ENCODE assay signal across 9 cellular contexts in genomic region chr14:22977684-22978486, GRCh38. TPM values are rescaled to one million over a fixed set of nuclear protein-coding genes. Genes with fewer than 3 reads are reported as not detected.
DNase-seq lines count a peak whose midpoint lies in the region; ATAC-seq and TF ChIP-seq lines count a peak whose summit lies in the region.
"Had no signal": no experiment of that assay in that cellular context is flagged by ENCODE, and none has a peak within 500 bp of the region (broad histone marks: within the 10 kb centered on the region; RNA-seq: fewer than 3 reads in every experiment).

No MANE protein-coding gene starts in this region.

- H3K4me1 ChIP-seq in H9 (ENCODE audit: insufficient read depth, low read length), result peaks cover 20% of the 10 kb centered on the region
- peaks cover 44% of the 10 kb centered on the region for H3K4me1 ChIP-seq in smooth muscle cell (ENCODE audit: low read depth)

- H4K91ac ChIP-seq in H9 (ENCODE audit: insufficient read length, low read depth, low read length), result peak overlapping the region; percentile 56

- 0 out of 2 replicates have a peak, but pooled peaks cover 2% of the 10 kb centered on the region for H3K79me2 ChIP-seq in H9 (ENCODE audit: insufficient read depth, low read length)
- peaks cover 24% of the 10 kb centered on the region for H3K79me2 ChIP-seq in smooth muscle cell (ENCODE audit: low read depth)

- H3K23ac ChIP-seq in H9 (ENCODE audit: insufficient read length, low read depth, low read length), result no peak overlapping the region

- H4K20me1 ChIP-seq in H9 (ENCODE audit: control insufficient read depth, insufficient read depth, insufficient read length) (peaks cover 3% of the 10 kb centered on the region), smooth muscle cell (ENCODE audit: low read depth) (peaks cover 20% of the 10 kb centered on the region)

- H3K27ac Mint-ChIP-seq in H9, result peak overlapping the region; percentile 96 to 100 (median 98)
- H3K27ac Mint-ChIP-seq in WTC11, result peak overlapping the region; percentile 99
- H3K27ac Mint-ChIP-seq in activated naive CD8-positive, alpha-beta T cell treated with anti-CD3 and anti-CD28 coated beads, Interleukin-2, amount 50 U/mL, for 24 hours, result no peak overlapping the region

- H3K4me2 ChIP-seq in H9 (ENCODE audit: insufficient read depth, insufficient read length, low read length) (peak overlapping the region; percentile 28), smooth muscle cell (peak overlapping the region; percentile 89)

- H3F3A ChIP-seq in smooth muscle cell (ENCODE audit: low read depth), result peaks cover 37% of the 10 kb centered on the region

- H3K4me1 Mint-ChIP-seq in H9 (peaks cover 45 to 55% of the 10 kb centered on the region in 2 experiments), WTC11 (peaks cover 46% of the 10 kb centered on the region)
- peaks cover 6% of the 10 kb centered on the region for H3K4me1 Mint-ChIP-seq in activated naive CD8-positive, alpha-beta T cell treated with anti-CD3 and anti-CD28 coated beads, Interleukin-2, amount 50 U/mL, for 24 hours

- no peaks in the 10 kb centered on the region for H3K9me3 Mint-ChIP-seq in H9
- no peaks in the 10 kb centered on the region for H3K9me3 Mint-ChIP-seq in WTC11
- no peaks in the 10 kb centered on the region for H3K9me3 Mint-ChIP-seq in activated naive CD8-positive, alpha-beta T cell treated with anti-CD3 and anti-CD28 coated beads, Interleukin-2, amount 50 U/mL, for 24 hours

- H2BK20ac ChIP-seq in H9 (ENCODE audit: low read depth, low read length, poor library complexity, severe bottlenecking), result no peak overlapping the region

- H2BK12ac ChIP-seq in H9 (ENCODE audit: insufficient read length, low read depth, low read length), result peak overlapping the region; percentile 12

- peak overlapping the region; percentile 10 for H3K4ac ChIP-seq in H9 (ENCODE audit: low read depth, low read length)

- peak overlapping the region; percentile 7 for H3K4me3 ChIP-seq in smooth muscle cell

- H3T11ph ChIP-seq in H9 (ENCODE audit: low read length), result peak overlapping the region; percentile 13

- H3K4me3 Mint-ChIP-seq in H9 (peak overlapping the region; percentile 51 to 70), WTC11 (peak overlapping the region; percentile 59)
- H3K4me3 Mint-ChIP-seq in activated naive CD8-positive, alpha-beta T cell treated with anti-CD3 and anti-CD28 coated beads, Interleukin-2, amount 50 U/mL, for 24 hours, result no peak overlapping the region

- H3K27me3 Mint-ChIP-seq in H9 (ENCODE audit: low read depth) (no peaks in the 10 kb centered on the region; the same call in none of the 2 replicates), WTC11 (ENCODE audit: low read depth) (no peaks in the 10 kb centered on the region; the same call in none of the 2 replicates)
- peaks cover 9% of the 10 kb centered on the region for H3K27me3 Mint-ChIP-seq in activated naive CD8-positive, alpha-beta T cell treated with anti-CD3 and anti-CD28 coated beads, Interleukin-2, amount 50 U/mL, for 24 hours

- H3K36me3 Mint-ChIP-seq in H9 (ENCODE audit: insufficient read depth in 1 of 3, low read depth in 3 of 3) (peaks cover 23 to 67% (median 65%) of the 10 kb centered on the region in 3 experiments; a peak in 6 of 7 replicates), WTC11 (peaks cover 44% of the 10 kb centered on the region)
- no peaks in the 10 kb centered on the region for H3K36me3 Mint-ChIP-seq in activated naive CD8-positive, alpha-beta T cell treated with anti-CD3 and anti-CD28 coated beads, Interleukin-2, amount 50 U/mL, for 24 hours (ENCODE audit: low read depth)

- no peak overlapping the region for H4K5ac ChIP-seq in H9 (ENCODE audit: insufficient read length, low read depth, low read length)

- H2AFZ ChIP-seq in H9 (ENCODE audit: low read length) (no peak overlapping the region), smooth muscle cell (ENCODE audit: low read depth) (no peak overlapping the region)

- H3K14ac ChIP-seq in H9 (ENCODE audit: insufficient read depth, low read length), result peak overlapping the region; percentile 76

- H3K9ac ChIP-seq in H9 (ENCODE audit: extremely low read depth, insufficient read length, low read length) (peak overlapping the region; percentile 21), smooth muscle cell (ENCODE audit: low read depth) (peak overlapping the region; percentile 58)

- ATAC-seq in WTC11, result peak; percentile 72
- no peak for ATAC-seq in GM21447 (IDR thresholded peaks at IDR 0.05; ENCODE audit: unreplicated experiment)
- no peak for ATAC-seq in HG03520 (IDR thresholded peaks at IDR 0.05; ENCODE audit: unreplicated experiment)
- no peak for ATAC-seq in activated naive CD8-positive, alpha-beta T cell treated with anti-CD3 and anti-CD28 coated beads, Interleukin-2, amount 50 U/mL, for 24 hours

- H2AK5ac ChIP-seq in H9 (ENCODE audit: insufficient read length, low read length), result no peak overlapping the region

- H2BK120ac ChIP-seq in H9 (ENCODE audit: low read depth, low read length, poor library complexity, severe bottlenecking), result no peak overlapping the region

- H3K79me1 ChIP-seq in H9 (ENCODE audit: insufficient read depth, low read depth, low read length, poor library complexity, severe bottlenecking), result no peaks in the 10 kb centered on the region

- no peak overlapping the region for H3K56ac ChIP-seq in H9 (ENCODE audit: insufficient read length, low read depth, low read length)

- H2BK5ac ChIP-seq in H9 (ENCODE audit: insufficient read length, low read length), result peak overlapping the region; percentile 60

- H3K27me3 ChIP-seq in H9 (ENCODE audit: insufficient read depth, low read length) (no peaks in the 10 kb centered on the region), smooth muscle cell (ENCODE audit: low read depth) (no peaks in the 10 kb centered on the region)

- DNase-seq in H9 (peak; percentile 92), WTC11 (ENCODE audit: low spot score) (peak; percentile 87), iPS DF 19.7 (ENCODE audit: low read depth, low spot score) (peak; percentile 85), smooth muscle cell (lab: John Stamatoyannopoulos, UW; ENCODE audit: unreplicated experiment) (peak; percentile 31), T-helper 2 cell (no peak)
- DNase-seq in activated naive CD8-positive, alpha-beta T cell treated with anti-CD3 and anti-CD28 coated beads, Interleukin-2, amount 50 U/mL, for 24 hours, result no peak
- DNase-seq: effector CD8-positive, alpha-beta T cell had no signal

- no peak overlapping the region for H2BK15ac ChIP-seq in H9 (ENCODE audit: low read depth, low read length)

- H3K23me2 ChIP-seq in H9 (ENCODE audit: insufficient read length, low read depth, low read length, poor library complexity, severe bottlenecking), result peaks cover 15% of the 10 kb centered on the region

- TF ChIP-seq CTCF in H9 (conservative IDR thresholded peaks at IDR 0.05), result no peak
- no peak for TF ChIP-seq CTCF in WTC11 (IDR thresholded peaks at IDR 0.05)
- TF ChIP-seq CTCF in smooth muscle cell (IDR thresholded peaks at IDR 0.05; ENCODE audit: borderline replicate concordance, insufficient read depth, poor library complexity, severe bottlenecking), result no peak

- H3K18ac ChIP-seq in H9 (ENCODE audit: insufficient read length, low read depth, low read length), result peak overlapping the region; percentile 45

- no peaks in the 10 kb centered on the region for H3K9me3 ChIP-seq in H9 (ENCODE audit: control insufficient read depth, low read depth, low read length)
- no peaks in the 10 kb centered on the region for H3K9me3 ChIP-seq in smooth muscle cell (replicated peaks; ENCODE audit: low read depth)

- H3K27ac ChIP-seq in H9 (ENCODE audit: insufficient read length, low read depth, low read length) (peak overlapping the region; percentile 77), smooth muscle cell (ENCODE audit: low read depth) (peak overlapping the region; percentile 92)

- no peak overlapping the region for H4K8ac ChIP-seq in H9 (replicated peaks; ENCODE audit: insufficient read length, low read depth, low read length)

- POLR2A ChIA-PET in WTC11 (lab: Charles Lee), result interaction anchor here (0.6 to 3.3 kb wide), 13 partner anchors 8 to 329 kb away, joined by 3 to 19 read pairs (median 4); partner anchors contain the start of genes ACIN1, BCL2L2, C14orf119 and HAUS4

- no CpG with 5 or more reads among the region's 8 CpGs for WGBS in H9 (ENCODE audit: extremely low coverage, insufficient read length, low lambda C conversion rate)
- 6% methylated on average over 8 of the region's 8 CpGs for WGBS in smooth muscle cell (ENCODE audit: low lambda C conversion rate)

- no peaks in the 10 kb centered on the region for H3K36me3 ChIP-seq in smooth muscle cell (ENCODE audit: low read depth)

- CTCF ChIA-PET in WTC11 (lab: Charles Lee), result interaction anchor here (0.5 to 4.1 kb wide), 20 partner anchors 8 to 1131 kb away, joined by 3 to 78 read pairs (median 5); partner anchors contain the start of genes HAUS4 and PRMT5

TF ChIP-seq in WTC11, 78 proteins besides CTCF, POLR2A, EP300 and RAD21 (continues in another document):
- TF ChIP-seq TEAD4 (CRISPR knock-in tag; IDR thresholded peaks at IDR 0.05), result 0 out of 2 replicates have a peak, but pooled peaks have one; percentile 63
- TF ChIP-seq ATF3 (CRISPR knock-in tag; conservative IDR thresholded peaks at IDR 0.05), result 0 out of 2 replicates have a peak, but pooled peaks have one; percentile 25
- no peak for TF ChIP-seq NR1H2 (CRISPR knock-in tag; IDR thresholded peaks at IDR 0.05)
- no peak for TF ChIP-seq ZNF138 (CRISPR knock-in tag; conservative IDR thresholded peaks at IDR 0.05)
- peak; percentile 97 for TF ChIP-seq GABPB1 (CRISPR knock-in tag; IDR thresholded peaks at IDR 0.05)

RNA-seq across cellular contexts. Expression of gene AJUBA, which starts 4.5 kb away (rescaled TPM):
- total RNA-seq in H9 (2021), result 44.3 and 44.9 TPM in 2 replicates
- 28.8 to 35.8 TPM (median 33.8 TPM) in 3 replicates for total RNA-seq in WTC11 (2021)
- 20.7 and 21.2 TPM in 2 replicates for total RNA-seq in smooth muscle cell
- polyA plus RNA-seq in smooth muscle cell, result 19.8 and 23.8 TPM in 2 replicates

RNA-seq across cellular contexts. Expression of gene HAUS4, which starts 21.0 kb away (rescaled TPM):
- 62.7 and 66.3 TPM in 2 replicates for total RNA-seq in H9 (2021)
- total RNA-seq in WTC11 (2021), result 52.4 to 57.6 TPM (median 53.5 TPM) in 3 replicates
- total RNA-seq in smooth muscle cell, result 15.6 and 30.2 TPM in 2 replicates
- polyA plus RNA-seq in smooth muscle cell, result 15.6 and 19.1 TPM in 2 replicates

RNA-seq across cellular contexts. Expression of gene C14orf93, which starts 32.1 kb away (rescaled TPM):
- total RNA-seq in H9 (2021) (6.9 and 8.2 TPM in 2 replicates), WTC11 (2021) (8.1 to 12.8 TPM (median 11.9 TPM) in 3 replicates), smooth muscle cell (10.2 and 11.9 TPM in 2 replicates)
- 6.7 and 8.4 TPM in 2 replicates for polyA plus RNA-seq in smooth muscle cell

RNA-seq across cellular contexts. Expression of gene PRMT5, which starts 48.7 kb away (rescaled TPM):
- total RNA-seq in H9 (2021) (141 and 147 TPM in 2 replicates), WTC11 (2021) (119 to 124 TPM (median 123 TPM) in 3 replicates), smooth muscle cell (50.3 and 81.2 TPM in 2 replicates)
- polyA plus RNA-seq in smooth muscle cell, result 80.0 and 82.1 TPM in 2 replicates

RNA-seq across cellular contexts. Expression of gene PSMB5, which starts 56.8 kb away (rescaled TPM):
- total RNA-seq in H9 (2021) (252 and 253 TPM in 2 replicates), WTC11 (2021) (200 to 224 TPM (median 203 TPM) in 3 replicates), smooth muscle cell (161 and 183 TPM in 2 replicates)
- polyA plus RNA-seq in smooth muscle cell, result 372 and 374 TPM in 2 replicates

Comparison
In these comparisons a context has a peak if more than half of its experiments do, and no peak if none do; other contexts are left out.
1. DNase-seq: peak in H9 (single experiment), WTC11 (single experiment), iPS DF 19.7 (single experiment) and smooth muscle cell (single experiment); none in activated naive CD8-positive, alpha-beta T cell treated with anti-CD3 and anti-CD28 coated beads, Interleukin-2, amount 50 U/mL, for 24 hours (single experiment) and T-helper 2 cell (0 of 5).